In the genomic region with DNA sequence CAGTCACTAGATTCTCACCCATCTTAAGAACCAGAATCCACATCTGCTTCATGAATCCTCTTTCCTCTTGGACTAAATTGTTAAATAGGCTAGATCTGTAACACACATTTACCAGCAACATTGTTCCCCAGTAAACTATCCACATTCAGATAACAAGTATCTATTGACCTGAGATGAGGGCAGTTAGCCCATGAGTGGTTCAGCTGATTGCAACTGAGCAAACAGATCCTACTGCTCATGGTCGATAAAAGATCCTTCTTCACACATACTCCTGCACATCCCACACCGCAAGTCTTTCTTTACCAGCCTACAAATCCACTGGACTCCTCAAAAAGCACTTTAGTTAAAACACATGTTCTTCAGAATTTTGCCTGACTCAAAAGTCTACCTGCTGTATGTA, we compare ENCODE assay signal across 14 cellular contexts. TPM values are rescaled to one million over a fixed set of nuclear protein-coding genes. Genes with fewer than 3 reads are reported as not detected.
DNase-seq lines count a peak whose midpoint lies in the region; ATAC-seq and TF ChIP-seq lines count a peak whose summit lies in the region.
"Had no signal": no experiment of that assay in that cellular context is flagged by ENCODE, and none has a peak within 500 bp of the region (broad histone marks: within the 10 kb centered on the region; RNA-seq: fewer than 3 reads in every experiment).

No MANE protein-coding gene starts in this region.

- H3K79me1 ChIP-seq in mesendoderm (ENCODE audit: low read length): peaks cover 2% of the 10 kb centered on the region

- H3K9ac ChIP-seq in mesendoderm (ENCODE audit: low read length): no peak overlapping the region
- H3K9ac ChIP-seq: parathyroid adenoma had no signal

- H3K27me3 ChIP-seq in heart right ventricle (no peaks in the 10 kb centered on the region), Panc1 (ENCODE audit: control insufficient read depth, insufficient read depth, low read length) (no peaks in the 10 kb centered on the region), mesendoderm (ENCODE audit: insufficient read depth, low read length, poor library complexity) (no peaks in the 10 kb centered on the region)
- H3K27me3 ChIP-seq: MG63 had no signal

- no peak overlapping the region for H2BK5ac ChIP-seq in mesendoderm (ENCODE audit: low read length)

- ATAC-seq in heart right ventricle (no peak), Right ventricle myocardium superior (ENCODE audit: poor library complexity) (no peak), Panc1 (0 out of 2 replicates have a peak, but pooled peaks have one; percentile 15), GM21526 (IDR thresholded peaks at IDR 0.05; ENCODE audit: low FRiP score, unreplicated experiment) (no peak)

- TF ChIP-seq CTCF in heart right ventricle (IDR thresholded peaks at IDR 0.05) (no peak), Panc1 (IDR thresholded peaks at IDR 0.05) (no peak), GM13976 (IDR thresholded peaks at IDR 0.05; ENCODE audit: borderline replicate concordance, control extremely low read depth, extremely low read depth, insufficient read depth, missing control alignments) (no peak)

- H3K4me2 ChIP-seq in mesendoderm (ENCODE audit: low read length): no peak overlapping the region

- peaks cover 0 to 14% (median 0%) of the 10 kb centered on the region in 11 donors for H3K9me3 ChIP-seq in heart right ventricle
- no peaks in the 10 kb centered on the region for H3K9me3 ChIP-seq in Panc1 (ENCODE audit: control insufficient read depth, insufficient read depth, low read depth, low read length)
- H3K9me3 ChIP-seq: MG63 had no signal

- CTCF ChIA-PET in Panc1 (lab: Charles Lee): interaction anchor here (1.8 kb wide), 1 partner anchor 18 kb away, joined by 5 read pairs; no protein-coding TSS in a partner anchor

- DNase-seq in heart right ventricle (no peak), Right ventricle myocardium superior (no peak), Panc1 (ENCODE audit: low read depth, low spot score) (no peak), mesendoderm (no peak), NOMO-1 (lab: John Stamatoyannopoulos, UW; ENCODE audit: unreplicated experiment in 2 of 2) (no peak), Kasumi-1 (lab: John Stamatoyannopoulos, UW) (no peak), GM13976 (ENCODE audit: low spot score) (no peak)
- DNase-seq: activated naive CD8-positive, alpha-beta T cell treated with anti-CD3 and anti-CD28 coated beads for 36 hours; activated T-cell treated with anti-CD3 and anti-CD28 coated beads, Interleukin-2, amount 50 U/mL, for 48 hours; MG63; SIG-M5; stimulated activated CD4-positive, alpha-beta T cell treated with anti-CD3 and anti-CD28 coated beads, Interleukin-15, amount 100 ng/mL, for 24 hours had no signal

- in situ Hi-C loops in Panc1 (cut with HindIII; ENCODE audit: low pct_unique_long_range_greater_than_20kb, low sequenced_read_pairs) (no loop called here), GM13976 (cut with MboI; ENCODE audit: low sequenced_read_pairs, unreplicated experiment) (no loop called here)

- no peak overlapping the region for H3K56ac ChIP-seq in mesendoderm (ENCODE audit: low read length)

- POLR2A ChIA-PET in Panc1 (lab: Charles Lee): interaction anchor here (1.0 kb wide), 1 partner anchor 21 kb away, joined by 3 read pairs; no protein-coding TSS in a partner anchor

- H2BK120ac ChIP-seq in mesendoderm (ENCODE audit: low read depth, low read length): no peak overlapping the region

- peaks cover 4% of the 10 kb centered on the region for H3K79me2 ChIP-seq in mesendoderm (ENCODE audit: control insufficient read depth, insufficient read depth, low read length)

- no peak overlapping the region for H2BK15ac ChIP-seq in mesendoderm (replicated peaks; ENCODE audit: low read depth)

- H4K5ac ChIP-seq in mesendoderm (ENCODE audit: low read length): no peak overlapping the region

- BruUV-seq in Panc1 (replicated peaks; lab: Mats Ljungman, UMichigan): no TSS peak

- no peak overlapping the region for H4K8ac ChIP-seq in mesendoderm (ENCODE audit: low read depth, low read length)

- H3K27ac ChIP-seq in heart right ventricle: peak overlapping the region in 9 of 10 donors; percentile 35 to 80 (median 71)
- peak overlapping the region; percentile 94 for H3K27ac ChIP-seq in Panc1 (ENCODE audit: low read length)
- H3K27ac ChIP-seq in mesendoderm (ENCODE audit: low read depth, low read length): peak overlapping the region; percentile 39

- H3K4me1 ChIP-seq in heart right ventricle: peaks cover 11 to 78% (median 43%) of the 10 kb centered on the region in 9 donors
- peaks cover 86% of the 10 kb centered on the region for H3K4me1 ChIP-seq in Panc1 (ENCODE audit: control insufficient read depth, insufficient read depth, low read length)
- peaks cover 19% of the 10 kb centered on the region for H3K4me1 ChIP-seq in mesendoderm (ENCODE audit: control insufficient read depth, low read depth, low read length)

- intact Hi-C loops in heart right ventricle (cut with DNase I): no loop called here
- intact Hi-C loops in Right ventricle myocardium superior (cut with DNase I): no loop called here
- intact Hi-C loops in Panc1 (cut with micrococcal nuclease; ENCODE audit: unreplicated experiment): no loop called here

- peak overlapping the region; percentile 37 for H2AK5ac ChIP-seq in mesendoderm (ENCODE audit: low read length)

- H3K23ac ChIP-seq in mesendoderm (ENCODE audit: low read length): no peak overlapping the region

- no peak overlapping the region for H3K18ac ChIP-seq in mesendoderm (ENCODE audit: low read length)

- H3K4me3 ChIP-seq in heart right ventricle (no peak overlapping the region), Panc1 (ENCODE audit: low read depth in 2 of 2, low read length in 2 of 2) (0 out of 4 replicates have a peak overlapping the region, but pooled peaks of 1 of the 2 experiments have one; percentile 7), mesendoderm (ENCODE audit: low read length) (no peak overlapping the region)
- H3K4me3 ChIP-seq: MG63 had no signal

- H3K4ac ChIP-seq in mesendoderm (ENCODE audit: low read depth, low read length): no peak overlapping the region

- no peaks in the 10 kb centered on the region for H3K36me3 ChIP-seq in heart right ventricle
- no peaks in the 10 kb centered on the region; the same call in 1 of the 2 replicates for H3K36me3 ChIP-seq in Panc1 (ENCODE audit: control insufficient read depth, insufficient read depth, low read length)
- no peaks in the 10 kb centered on the region for H3K36me3 ChIP-seq in mesendoderm (ENCODE audit: control insufficient read depth, insufficient read depth, low read length)

- 89 to 93% methylated on average over 2 of the region's 2 CpGs for WGBS in heart right ventricle, 2 donors
- WGBS in mesendoderm (ENCODE audit: extremely low coverage, insufficient coverage, low lambda C conversion rate): no CpG with 5 or more reads among the region's 2 CpGs

RNA-seq across cellular contexts. Expression of a gene that starts 59.2 kb away (rescaled TPM):
- total RNA-seq in heart right ventricle: 10 to 100 TPM; 38.4 to 60.3 (median 47.1) TPM
- 10 to 100 TPM; 14.2 to 75.4 TPM for polyA plus RNA-seq in heart right ventricle
- 27.9 TPM for total RNA-seq in Right ventricle myocardium superior
- 303 TPM for total RNA-seq in Panc1 (2021; ENCODE audit: unreplicated experiment)
- polyA plus RNA-seq in Panc1 (2012; ENCODE audit: insufficient read length): 124 TPM
- 19.1 TPM for polyA plus RNA-seq in mesendoderm (2013, experiment 1 of 2)
- 18.8 TPM for polyA plus RNA-seq in mesendoderm (2013, experiment 2 of 2)

Comparison
In these comparisons a context has a peak if more than half of its experiments do, and no peak if none do; other contexts are left out.
1. H3K27ac ChIP-seq: peak in every context shown above with its lines; median percentile 94 in Panc1; 71 in heart right ventricle; 39 in mesendoderm.